1 cellular context compared by ENCODE assay signal in the genomic region with DNA sequence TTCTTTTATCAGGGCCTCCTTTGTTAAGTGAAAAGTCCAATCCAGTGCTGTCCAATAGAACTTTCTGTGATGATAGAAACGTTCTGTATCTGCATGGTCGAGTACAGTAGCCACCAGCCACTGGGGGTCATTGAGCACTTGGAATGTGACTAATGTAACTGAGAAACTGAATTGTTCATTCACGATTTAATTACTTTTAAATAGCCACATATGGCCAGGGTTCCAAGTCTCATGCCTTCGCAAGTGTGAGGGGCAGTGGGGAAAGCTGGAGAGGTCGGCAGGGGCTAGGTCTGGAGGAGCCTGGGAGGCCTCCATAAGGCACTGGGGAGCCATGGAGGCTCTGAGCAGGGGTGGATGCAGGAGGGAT.
TF ChIP-seq lines count a peak whose summit lies in the region.

No MANE protein-coding gene starts in this region.

TF ChIP-seq in K562, 482 proteins besides CTCF, POLR2A, EP300 and RAD21:
- TF ChIP-seq IRF2 (CRISPR knock-in tag; IDR thresholded peaks at IDR 0.05) (no peak), NFXL1 (CRISPR knock-in tag; IDR thresholded peaks at IDR 0.05) (no peak), SMARCA5 (IDR thresholded peaks at IDR 0.05) (no peak), PHF20 (IDR thresholded peaks at IDR 0.05; ENCODE audit: partially characterized antibody) (no peak), ZNF121 (CRISPR knock-in tag; conservative IDR thresholded peaks at IDR 0.05) (no peak), HNRNPUL1 (IDR thresholded peaks at IDR 0.05; ENCODE audit: low read length) (no peak), GTF3C2 (IDR thresholded peaks at IDR 0.05; ENCODE audit: borderline replicate concordance, extremely low read depth, insufficient read length) (no peak), KAT7 (CRISPR knock-in tag; IDR thresholded peaks at IDR 0.05; ENCODE audit: borderline replicate concordance) (no peak), GABPB1 (CRISPR knock-in tag; IDR thresholded peaks at IDR 0.05) (no peak), BRF1 (IDR thresholded peaks at IDR 0.05; ENCODE audit: borderline replicate concordance, extremely low read depth, insufficient read length) (no peak), ZNF253 (CRISPR knock-in tag; conservative IDR thresholded peaks at IDR 0.05) (no peak), ZKSCAN3 (CRISPR knock-in tag; IDR thresholded peaks at IDR 0.05) (no peak), ARID1B (IDR thresholded peaks at IDR 0.05) (no peak), ZNF175 (CRISPR knock-in tag; IDR thresholded peaks at IDR 0.05; ENCODE audit: low read depth) (no peak)
TF ChIP-seq in K562: peak in this region for 0.
